Comparison of ENCODE assay signal across 1 cellular context in the genomic region with DNA sequence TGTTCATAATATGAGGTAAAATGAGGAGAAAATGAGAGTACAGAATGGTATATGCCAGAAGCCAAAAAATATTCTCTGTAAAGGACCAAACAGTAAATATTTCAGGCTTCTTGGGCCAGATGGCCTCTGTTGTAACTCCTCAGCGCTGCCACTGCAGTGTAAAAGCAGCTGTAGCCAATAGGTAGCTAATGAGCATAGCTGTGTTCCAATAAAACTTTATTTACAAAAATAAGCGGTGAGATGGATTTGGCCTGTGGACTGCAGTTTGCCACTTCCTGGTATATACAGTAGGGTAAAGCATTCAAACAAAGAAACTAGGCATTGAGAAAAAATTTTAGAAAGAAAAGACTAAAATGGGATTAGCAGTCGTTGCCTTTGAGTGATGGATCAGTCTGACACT.
TF ChIP-seq lines count a peak whose summit lies in the region.

No MANE protein-coding gene starts in this region.

TF ChIP-seq in GM12878, 131 proteins besides CTCF, POLR2A, EP300 and RAD21:
- TF ChIP-seq, protein P1, sequence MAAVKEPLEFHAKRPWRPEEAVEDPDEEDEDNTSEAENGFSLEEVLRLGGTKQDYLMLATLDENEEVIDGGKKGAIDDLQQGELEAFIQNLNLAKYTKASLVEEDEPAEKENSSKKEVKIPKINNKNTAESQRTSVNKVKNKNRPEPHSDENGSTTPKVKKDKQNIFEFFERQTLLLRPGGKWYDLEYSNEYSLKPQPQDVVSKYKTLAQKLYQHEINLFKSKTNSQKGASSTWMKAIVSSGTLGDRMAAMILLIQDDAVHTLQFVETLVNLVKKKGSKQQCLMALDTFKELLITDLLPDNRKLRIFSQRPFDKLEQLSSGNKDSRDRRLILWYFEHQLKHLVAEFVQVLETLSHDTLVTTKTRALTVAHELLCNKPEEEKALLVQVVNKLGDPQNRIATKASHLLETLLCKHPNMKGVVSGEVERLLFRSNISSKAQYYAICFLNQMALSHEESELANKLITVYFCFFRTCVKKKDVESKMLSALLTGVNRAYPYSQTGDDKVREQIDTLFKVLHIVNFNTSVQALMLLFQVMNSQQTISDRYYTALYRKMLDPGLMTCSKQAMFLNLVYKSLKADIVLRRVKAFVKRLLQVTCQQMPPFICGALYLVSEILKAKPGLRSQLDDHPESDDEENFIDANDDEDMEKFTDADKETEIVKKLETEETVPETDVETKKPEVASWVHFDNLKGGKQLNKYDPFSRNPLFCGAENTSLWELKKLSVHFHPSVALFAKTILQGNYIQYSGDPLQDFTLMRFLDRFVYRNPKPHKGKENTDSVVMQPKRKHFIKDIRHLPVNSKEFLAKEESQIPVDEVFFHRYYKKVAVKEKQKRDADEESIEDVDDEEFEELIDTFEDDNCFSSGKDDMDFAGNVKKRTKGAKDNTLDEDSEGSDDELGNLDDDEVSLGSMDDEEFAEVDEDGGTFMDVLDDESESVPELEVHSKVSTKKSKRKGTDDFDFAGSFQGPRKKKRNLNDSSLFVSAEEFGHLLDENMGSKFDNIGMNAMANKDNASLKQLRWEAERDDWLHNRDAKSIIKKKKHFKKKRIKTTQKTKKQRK (IDR thresholded peaks at IDR 0.05; ENCODE audit: low read depth, low read length): no peak
- TF ChIP-seq, protein P2, sequence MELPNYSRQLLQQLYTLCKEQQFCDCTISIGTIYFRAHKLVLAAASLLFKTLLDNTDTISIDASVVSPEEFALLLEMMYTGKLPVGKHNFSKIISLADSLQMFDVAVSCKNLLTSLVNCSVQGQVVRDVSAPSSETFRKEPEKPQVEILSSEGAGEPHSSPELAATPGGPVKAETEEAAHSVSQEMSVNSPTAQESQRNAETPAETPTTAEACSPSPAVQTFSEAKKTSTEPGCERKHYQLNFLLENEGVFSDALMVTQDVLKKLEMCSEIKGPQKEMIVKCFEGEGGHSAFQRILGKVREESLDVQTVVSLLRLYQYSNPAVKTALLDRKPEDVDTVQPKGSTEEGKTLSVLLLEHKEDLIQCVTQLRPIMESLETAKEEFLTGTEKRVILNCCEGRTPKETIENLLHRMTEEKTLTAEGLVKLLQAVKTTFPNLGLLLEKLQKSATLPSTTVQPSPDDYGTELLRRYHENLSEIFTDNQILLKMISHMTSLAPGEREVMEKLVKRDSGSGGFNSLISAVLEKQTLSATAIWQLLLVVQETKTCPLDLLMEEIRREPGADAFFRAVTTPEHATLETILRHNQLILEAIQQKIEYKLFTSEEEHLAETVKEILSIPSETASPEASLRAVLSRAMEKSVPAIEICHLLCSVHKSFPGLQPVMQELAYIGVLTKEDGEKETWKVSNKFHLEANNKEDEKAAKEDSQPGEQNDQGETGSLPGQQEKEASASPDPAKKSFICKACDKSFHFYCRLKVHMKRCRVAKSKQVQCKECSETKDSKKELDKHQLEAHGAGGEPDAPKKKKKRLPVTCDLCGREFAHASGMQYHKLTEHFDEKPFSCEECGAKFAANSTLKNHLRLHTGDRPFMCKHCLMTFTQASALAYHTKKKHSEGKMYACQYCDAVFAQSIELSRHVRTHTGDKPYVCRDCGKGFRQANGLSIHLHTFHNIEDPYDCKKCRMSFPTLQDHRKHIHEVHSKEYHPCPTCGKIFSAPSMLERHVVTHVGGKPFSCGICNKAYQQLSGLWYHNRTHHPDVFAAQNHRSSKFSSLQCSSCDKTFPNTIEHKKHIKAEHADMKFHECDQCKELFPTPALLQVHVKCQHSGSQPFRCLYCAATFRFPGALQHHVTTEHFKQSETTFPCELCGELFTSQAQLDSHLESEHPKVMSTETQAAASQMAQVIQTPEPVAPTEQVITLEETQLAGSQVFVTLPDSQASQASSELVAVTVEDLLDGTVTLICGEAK (IDR thresholded peaks at IDR 0.05; ENCODE audit: borderline replicate concordance): peak; percentile 90
- TF ChIP-seq, protein P3, sequence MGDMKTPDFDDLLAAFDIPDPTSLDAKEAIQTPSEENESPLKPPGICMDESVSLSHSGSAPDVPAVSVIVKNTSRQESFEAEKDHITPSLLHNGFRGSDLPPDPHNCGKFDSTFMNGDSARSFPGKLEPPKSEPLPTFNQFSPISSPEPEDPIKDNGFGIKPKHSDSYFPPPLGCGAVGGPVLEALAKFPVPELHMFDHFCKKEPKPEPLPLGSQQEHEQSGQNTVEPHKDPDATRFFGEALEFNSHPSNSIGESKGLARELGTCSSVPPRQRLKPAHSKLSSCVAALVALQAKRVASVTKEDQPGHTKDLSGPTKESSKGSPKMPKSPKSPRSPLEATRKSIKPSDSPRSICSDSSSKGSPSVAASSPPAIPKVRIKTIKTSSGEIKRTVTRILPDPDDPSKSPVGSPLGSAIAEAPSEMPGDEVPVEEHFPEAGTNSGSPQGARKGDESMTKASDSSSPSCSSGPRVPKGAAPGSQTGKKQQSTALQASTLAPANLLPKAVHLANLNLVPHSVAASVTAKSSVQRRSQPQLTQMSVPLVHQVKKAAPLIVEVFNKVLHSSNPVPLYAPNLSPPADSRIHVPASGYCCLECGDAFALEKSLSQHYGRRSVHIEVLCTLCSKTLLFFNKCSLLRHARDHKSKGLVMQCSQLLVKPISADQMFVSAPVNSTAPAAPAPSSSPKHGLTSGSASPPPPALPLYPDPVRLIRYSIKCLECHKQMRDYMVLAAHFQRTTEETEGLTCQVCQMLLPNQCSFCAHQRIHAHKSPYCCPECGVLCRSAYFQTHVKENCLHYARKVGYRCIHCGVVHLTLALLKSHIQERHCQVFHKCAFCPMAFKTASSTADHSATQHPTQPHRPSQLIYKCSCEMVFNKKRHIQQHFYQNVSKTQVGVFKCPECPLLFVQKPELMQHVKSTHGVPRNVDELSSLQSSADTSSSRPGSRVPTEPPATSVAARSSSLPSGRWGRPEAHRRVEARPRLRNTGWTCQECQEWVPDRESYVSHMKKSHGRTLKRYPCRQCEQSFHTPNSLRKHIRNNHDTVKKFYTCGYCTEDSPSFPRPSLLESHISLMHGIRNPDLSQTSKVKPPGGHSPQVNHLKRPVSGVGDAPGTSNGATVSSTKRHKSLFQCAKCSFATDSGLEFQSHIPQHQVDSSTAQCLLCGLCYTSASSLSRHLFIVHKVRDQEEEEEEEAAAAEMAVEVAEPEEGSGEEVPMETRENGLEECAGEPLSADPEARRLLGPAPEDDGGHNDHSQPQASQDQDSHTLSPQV (IDR thresholded peaks at IDR 0.05): no peak
- no peak for TF ChIP-seq ZZZ3 (IDR thresholded peaks at IDR 0.05; ENCODE audit: control insufficient read depth, insufficient read length, low read depth)
- no peak for TF ChIP-seq POLR2AphosphoS2 (IDR thresholded peaks at IDR 0.05; ENCODE audit: low read depth, low read length)
- no peak for TF ChIP-seq HDGF (IDR thresholded peaks at IDR 0.05)
- TF ChIP-seq CREB1 (IDR thresholded peaks at IDR 0.05; ENCODE audit: low read depth): no peak
- no peak for TF ChIP-seq HCFC1 (IDR thresholded peaks at IDR 0.05; ENCODE audit: low read length)
